ENCODE assay signal across 8 cellular contexts in genomic region chr7:43553999-43554398, GRCh38. TPM values are rescaled to one million over a fixed set of nuclear protein-coding genes. Genes with fewer than 3 reads are reported as not detected.
DNase-seq lines count a peak whose midpoint lies in the region; ATAC-seq and TF ChIP-seq lines count a peak whose summit lies in the region.

No MANE protein-coding gene starts in this region.

- peak overlapping the region; percentile 96 for H3K27ac ChIP-seq in DND-41 (ENCODE audit: low read length)
- no peak overlapping the region for H3K27ac ChIP-seq in Karpas-422 (ENCODE audit: low read length)

- peaks cover 20% of the 10 kb centered on the region for H3K4me1 Mint-ChIP-seq in activated naive CD8-positive, alpha-beta T cell treated with anti-CD3 and anti-CD28 coated beads, Interleukin-2, amount 10 ng/mL, durations not matched to agents 7 days and 5 days

- peak; percentile 82 for ATAC-seq in DND-41 (ENCODE audit: insufficient read depth, low read depth)
- ATAC-seq in activated naive CD8-positive, alpha-beta T cell treated with anti-CD3 and anti-CD28 coated beads, Interleukin-2, amount 10 ng/mL, durations not matched to agents 7 days and 5 days (ENCODE audit: low read depth): peak; percentile 69
- ATAC-seq in GM18867 (IDR thresholded peaks at IDR 0.05; ENCODE audit: unreplicated experiment): no peak

- peak overlapping the region; percentile 52 for H3K4me3 Mint-ChIP-seq in activated naive CD8-positive, alpha-beta T cell treated with anti-CD3 and anti-CD28 coated beads, Interleukin-2, amount 10 ng/mL, durations not matched to agents 7 days and 5 days

- H2AFZ ChIP-seq in DND-41 (ENCODE audit: low read depth, low read length) (peak overlapping the region; percentile 66), Karpas-422 (ENCODE audit: low read length) (no peak overlapping the region)

- H3K9me2 ChIP-seq in Karpas-422 (replicated peaks; ENCODE audit: insufficient read depth, low read length): no peaks in the 10 kb centered on the region

- H3K36me3 ChIP-seq in DND-41 (ENCODE audit: insufficient read depth, low read length) (no peaks in the 10 kb centered on the region), Karpas-422 (ENCODE audit: insufficient read depth, low read length) (no peaks in the 10 kb centered on the region)

- H3K27me3 Mint-ChIP-seq in activated naive CD8-positive, alpha-beta T cell treated with anti-CD3 and anti-CD28 coated beads, Interleukin-2, amount 10 ng/mL, durations not matched to agents 7 days and 5 days: peaks cover 15% of the 10 kb centered on the region

- peak overlapping the region in 1 of 2 experiments; percentile 19; a peak in 2 of 4 replicates for H3K4me3 ChIP-seq in DND-41 (ENCODE audit: low read depth in 1 of 2, low read length in 2 of 2)
- no peak overlapping the region for H3K4me3 ChIP-seq in Karpas-422 (ENCODE audit: low read length)

- H3K27ac Mint-ChIP-seq in activated naive CD8-positive, alpha-beta T cell treated with anti-CD3 and anti-CD28 coated beads, Interleukin-2, amount 10 ng/mL, durations not matched to agents 7 days and 5 days: peak overlapping the region; percentile 54

- H3K9me3 ChIP-seq in DND-41 (ENCODE audit: insufficient read depth, low read length, severe bottlenecking) (no peaks in the 10 kb centered on the region), Karpas-422 (ENCODE audit: low read length) (no peaks in the 10 kb centered on the region)

- H4K20me1 ChIP-seq in DND-41 (ENCODE audit: insufficient read depth, low read length): no peaks in the 10 kb centered on the region
- no peaks in the 10 kb centered on the region for H4K20me1 ChIP-seq in Karpas-422 (ENCODE audit: insufficient read depth, low read depth, low read length)

- POLR2A ChIA-PET in activated naive CD8-positive, alpha-beta T cell treated with anti-CD3 and anti-CD28 coated beads, Interleukin-2, amount 10 ng/mL, durations not matched to agents 7 days and 5 days (lab: Charles Lee): no interaction called here

- H3K4me2 ChIP-seq in DND-41 (ENCODE audit: insufficient read depth, low read length): peak overlapping the region; percentile 61
- H3K4me2 ChIP-seq in Karpas-422 (ENCODE audit: low read depth, low read length, poor library complexity, severe bottlenecking): no peak overlapping the region

- H3K79me2 ChIP-seq in DND-41 (ENCODE audit: insufficient read depth, low read length) (no peaks in the 10 kb centered on the region), Karpas-422 (ENCODE audit: low read length) (no peaks in the 10 kb centered on the region)

- H3K9ac ChIP-seq in DND-41 (ENCODE audit: low read depth, low read length) (peak overlapping the region; percentile 55), Karpas-422 (ENCODE audit: low read length) (no peak overlapping the region)

- no peaks in the 10 kb centered on the region for H3K9me3 Mint-ChIP-seq in activated naive CD8-positive, alpha-beta T cell treated with anti-CD3 and anti-CD28 coated beads, Interleukin-2, amount 10 ng/mL, durations not matched to agents 7 days and 5 days

- H3K4me1 ChIP-seq in DND-41 (ENCODE audit: insufficient read depth, low read length): peaks cover 65% of the 10 kb centered on the region
- H3K4me1 ChIP-seq in Karpas-422 (ENCODE audit: low read length): no peaks in the 10 kb centered on the region

- H3K27me3 ChIP-seq in DND-41 (ENCODE audit: insufficient read depth, low read length, poor library complexity): no peaks in the 10 kb centered on the region
- H3K27me3 ChIP-seq in Karpas-422 (ENCODE audit: low read length): no peaks in the 10 kb centered on the region

- DNase-seq in DND-41 (peak; percentile 72), M059J (ENCODE audit: low read depth) (peak; percentile 34), iris pigment epithelial cell (ENCODE audit: low read depth) (peak; percentile 78), hypothalamus (lab: John Stamatoyannopoulos, UW) (no peak), Karpas-422 (no peak)
- no peak for DNase-seq in activated naive CD8-positive, alpha-beta T cell treated with anti-CD3 and anti-CD28 coated beads, Interleukin-2, amount 10 ng/mL, durations not matched to agents 7 days and 5 days
- DNase-seq in activated CD4-positive, alpha-beta T cell treated with anti-CD3 and anti-CD28 coated beads, Interleukin-2, amount 50 U/mL, for 4 hours: no peak

- TF ChIP-seq CTCF in DND-41 (IDR thresholded peaks at IDR 0.05; ENCODE audit: borderline replicate concordance, extremely low read depth, low read length, poor library complexity, severe bottlenecking): no peak

- H3K36me3 Mint-ChIP-seq in activated naive CD8-positive, alpha-beta T cell treated with anti-CD3 and anti-CD28 coated beads, Interleukin-2, amount 10 ng/mL, durations not matched to agents 7 days and 5 days: peaks cover 2% of the 10 kb centered on the region

RNA-seq across cellular contexts. Expression of gene STK17A, which starts 28.9 kb away (rescaled TPM):
- total RNA-seq in M059J (2014; rRNA removed; shearing (Covaris generic)): 109 and 141 TPM in 2 replicates
- 100 to 1,000 TPM; 106 TPM for total RNA-seq in activated naive CD8-positive, alpha-beta T cell treated with anti-CD3 and anti-CD28 coated beads, Interleukin-2, amount 10 ng/mL, durations not matched to agents 7 days and 5 days
- total RNA-seq in Karpas-422 (2014; rRNA removed; shearing (Covaris generic); ENCODE audit: low replicate concordance): 8.2 and 8.8 TPM in 2 replicates

Comparison
In these comparisons a context has a peak if more than half of its experiments do, and no peak if none do; other contexts are left out.
1. DNase-seq: peak in DND-41 (single experiment), M059J (single experiment) and iris pigment epithelial cell (single experiment); none in activated naive CD8-positive, alpha-beta T cell treated with anti-CD3 and anti-CD28 coated beads, Interleukin-2, amount 10 ng/mL, durations not matched to agents 7 days and 5 days (single experiment), hypothalamus (0 of 51), Karpas-422 (single experiment) and activated CD4-positive, alpha-beta T cell treated with anti-CD3 and anti-CD28 coated beads, Interleukin-2, amount 50 U/mL, for 4 hours (0 of 2).
2. RNA of gene STK17A, which starts 28.9 kb away (total RNA-seq): 109 to 141 TPM in M059J and 106 TPM in activated naive CD8-positive, alpha-beta T cell treated with anti-CD3 and anti-CD28 coated beads, Interleukin-2, amount 10 ng/mL, durations not matched to agents 7 days and 5 days; 8.2 to 8.8 TPM in Karpas-422; every median in the first group is over 10 times any median in the second.